In the genomic region with DNA sequence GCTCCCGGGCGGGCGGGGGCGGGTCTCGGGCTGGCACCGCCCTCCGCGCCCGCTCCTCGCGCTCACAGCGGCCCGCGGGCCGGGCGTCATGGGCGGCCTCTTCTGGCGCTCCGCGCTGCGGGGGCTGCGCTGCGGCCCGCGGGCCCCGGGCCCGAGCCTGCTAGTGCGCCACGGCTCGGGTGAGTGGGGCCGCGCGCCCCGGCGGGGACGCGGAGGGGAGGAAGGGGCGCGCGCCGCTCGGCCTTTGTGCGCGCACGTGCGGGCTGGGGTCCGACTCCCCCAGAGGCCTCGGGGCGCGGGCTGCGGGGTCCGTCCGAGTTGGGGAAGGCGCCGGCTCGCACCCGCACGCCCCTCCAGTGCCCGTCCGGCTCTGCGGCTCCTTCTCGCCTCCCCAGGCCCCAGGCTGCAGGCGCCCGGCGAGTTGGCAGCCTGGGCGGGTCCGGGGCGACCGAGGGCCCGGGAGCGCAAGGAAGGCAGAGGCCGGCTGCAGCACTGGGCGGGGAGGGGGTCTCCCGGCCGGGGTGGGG, we compare ENCODE assay signal across 8 cellular contexts. TPM values are rescaled to one million over a fixed set of nuclear protein-coding genes. Genes with fewer than 3 reads are reported as not detected.
DNase-seq lines count a peak whose midpoint lies in the region; FAIRE-seq and TF ChIP-seq lines count a peak whose summit lies in the region.

Gene NME4, plus strand, starts transcription at position 65 of the 527 bp plus-strand sequence. Its CDS starts 24 bp downstream, at position 89.

- no peak for TF ChIP-seq EP300 in tibial nerve (IDR thresholded peaks at IDR 0.05)

- peak within 1 kb of the TSS; percentile 9 for H2AK5ac ChIP-seq in mesenchymal stem cell (ENCODE audit: low read length, severe bottlenecking)

- TF ChIP-seq POLR2A in tibial nerve (IDR thresholded peaks at IDR 0.05): no peak

- FAIRE-seq in HTR-8/SVneo (lab: Jason Lieb, UNC): no peak

- no TSS peak for BruUV-seq in A673 (replicated peaks; lab: Mats Ljungman, UMichigan)

- peak within 1 kb of the TSS in 1 of 2 experiments; percentile 91 for H3K14ac ChIP-seq in mesenchymal stem cell (ENCODE audit: low read length in 2 of 2)

- H2AFZ ChIP-seq in mesenchymal stem cell (ENCODE audit: low read depth, low read length): peak within 1 kb of the TSS; percentile 33

- H2BK15ac ChIP-seq in mesenchymal stem cell (ENCODE audit: low read depth, poor library complexity, severe bottlenecking): peak within 1 kb of the TSS; percentile 65

- H4K8ac ChIP-seq in mesenchymal stem cell (ENCODE audit: low read length): peak within 1 kb of the TSS; percentile 87

- CTCF ChIA-PET in A673 (lab: Charles Lee): no interaction called here

- POLR2A ChIA-PET in A673 (lab: Charles Lee; ENCODE audit: low non-redundant PET): interaction anchor here (0.6 kb wide), 1 partner anchor 238 kb away, joined by 3 read pairs; no protein-coding TSS in a partner anchor

- peak within 1 kb of the TSS; percentile 63 for H3K4me2 ChIP-seq in mesenchymal stem cell (ENCODE audit: low read length, poor library complexity, severe bottlenecking)

- peak within 1 kb of the TSS; percentile 95 for H3K18ac ChIP-seq in mesenchymal stem cell (ENCODE audit: low read depth in 1 of 2, low read length in 2 of 2)

- 0% methylated on average over 12 of the region's 75 CpGs for WGBS in mesenchymal stem cell
- 0% methylated on average over 2 of the region's 75 CpGs; no CpG with 5 or more reads in 1 of the 2 donors for WGBS in tibial nerve, 2 donors

- H3K9ac ChIP-seq in mesenchymal stem cell (ENCODE audit: low read length): peak within 1 kb of the TSS; percentile 80

- peak within 1 kb of the TSS in 1 of 2 experiments; percentile 17 for H2BK12ac ChIP-seq in mesenchymal stem cell (ENCODE audit: low read length in 2 of 2)

- H3K4me3 ChIP-seq in A673 (ENCODE audit: low read depth, low read length, poor library complexity, severe bottlenecking) (peak within 1 kb of the TSS; percentile 69), GM12864 (ENCODE audit: low read depth, low read length) (peak within 1 kb of the TSS; percentile 67), SJSA1 (peak within 1 kb of the TSS; percentile 77), dorsolateral prefrontal cortex (peak within 1 kb of the TSS; percentile 28 to 76 (median 59)), mesenchymal stem cell (ENCODE audit: insufficient read depth in 1 of 2, low read depth in 1 of 2, low read length in 2 of 2) (peak within 1 kb of the TSS; percentile 73 to 85), tibial nerve (peak within 1 kb of the TSS; percentile 41 to 83 (median 52))

- H2BK5ac ChIP-seq in mesenchymal stem cell (ENCODE audit: low read depth, low read length, poor library complexity, severe bottlenecking): no peak within 1 kb of the TSS

- no peak for TF ChIP-seq CTCF in A673 (conservative IDR thresholded peaks at IDR 0.05; ENCODE audit: low read depth, low read length)
- no peak for TF ChIP-seq CTCF in GM12864 (IDR thresholded peaks at IDR 0.05; ENCODE audit: low read depth, low read length, missing control alignments)
- no peak for TF ChIP-seq CTCF in dorsolateral prefrontal cortex (IDR thresholded peaks at IDR 0.05 in 54 of 56, conservative IDR thresholded peaks at IDR 0.05 in 2 of 56; ENCODE audit: low read depth in 1 of 56, partially characterized antibody in 56 of 56)
- no peak for TF ChIP-seq CTCF in tibial nerve (IDR thresholded peaks at IDR 0.05)

- H3K4me1 ChIP-seq in A673 (ENCODE audit: insufficient read depth, low read length, poor library complexity, severe bottlenecking): peaks cover 17% of the 10 kb centered on the region
- peaks cover 18% of the 10 kb centered on the region for H3K4me1 ChIP-seq in SJSA1 (replicated peaks)
- H3K4me1 ChIP-seq in mesenchymal stem cell (ENCODE audit: control insufficient read depth, insufficient read depth, low read depth, low read length): peaks cover 29% of the 10 kb centered on the region
- peaks cover 0 to 43% (median 12%) of the 10 kb centered on the region in 4 donors for H3K4me1 ChIP-seq in tibial nerve

- H3K36me3 ChIP-seq in A673 (ENCODE audit: insufficient read depth, low read length, poor library complexity, severe bottlenecking) (peaks cover 21% of the 10 kb centered on the region), SJSA1 (peaks cover 20% of the 10 kb centered on the region), mesenchymal stem cell (ENCODE audit: control insufficient read depth in 1 of 2, insufficient read depth in 2 of 2, low read depth in 1 of 2, low read length in 2 of 2) (peaks cover 15 to 23% of the 10 kb centered on the region in 2 experiments), tibial nerve (no peaks in the 10 kb centered on the region)

- H3K9me3 ChIP-seq in A673 (ENCODE audit: low read depth, low read length, poor library complexity, severe bottlenecking) (no peaks in the 10 kb centered on the region), SJSA1 (replicated peaks) (peaks cover 3% of the 10 kb centered on the region; the same call in 1 of the 2 replicates), mesenchymal stem cell (ENCODE audit: control insufficient read depth, low read length) (no peaks in the 10 kb centered on the region), tibial nerve (no peaks in the 10 kb centered on the region)

- peak within 1 kb of the TSS; percentile 73 for H4K91ac ChIP-seq in mesenchymal stem cell (ENCODE audit: low read length)

- peaks cover 7% of the 10 kb centered on the region for H3K79me1 ChIP-seq in mesenchymal stem cell (replicated peaks; ENCODE audit: low read length, poor library complexity, severe bottlenecking)

- H3K27me3 ChIP-seq in A673 (replicated peaks; ENCODE audit: insufficient read depth, low read depth, low read length, poor library complexity) (no peaks in the 10 kb centered on the region), SJSA1 (replicated peaks) (no peaks in the 10 kb centered on the region), dorsolateral prefrontal cortex (no peaks in the 10 kb centered on the region), mesenchymal stem cell (ENCODE audit: control insufficient read depth in 1 of 2, insufficient read depth in 1 of 2, low read length in 2 of 2) (no peaks in the 10 kb centered on the region), tibial nerve (no peaks in the 10 kb centered on the region)

- intact Hi-C loops in A673 (cut with micrococcal nuclease; ENCODE audit: unreplicated experiment): no loop called here
- intact Hi-C loops in dorsolateral prefrontal cortex (cut with DNase I): loop anchor here (5.0 kb wide), 2 partner anchors 45 to 75 kb away; partner anchors contain the start of gene AXIN1 (in 1 of the 2)

- H2BK120ac ChIP-seq in mesenchymal stem cell (ENCODE audit: low read depth, low read length): peak within 1 kb of the TSS; percentile 73

- H3K23ac ChIP-seq in mesenchymal stem cell (ENCODE audit: low read length in 2 of 2): peak within 1 kb of the TSS in 1 of 2 experiments; percentile 46

- H3K27ac ChIP-seq in A673 (ENCODE audit: low read depth, low read length, poor library complexity, severe bottlenecking) (peak within 1 kb of the TSS; percentile 80), SJSA1 (no peak within 1 kb of the TSS), dorsolateral prefrontal cortex (peak within 1 kb of the TSS; percentile 52 to 94 (median 85)), mesenchymal stem cell (ENCODE audit: low read length, poor library complexity, severe bottlenecking) (peak within 1 kb of the TSS; percentile 55), tibial nerve (peak within 1 kb of the TSS; percentile 41 to 92 (median 82))

- peak within 1 kb of the TSS; percentile 82 to 98 for H3K4ac ChIP-seq in mesenchymal stem cell (ENCODE audit: low read depth in 1 of 2, low read length in 2 of 2)

- peak; percentile 71 for DNase-seq in A673 (ENCODE audit: low spot score)
- DNase-seq in GM12864 (ENCODE audit: low read depth): no peak
- peak; percentile 23 to 53 for DNase-seq in SJSA1 (ENCODE audit: low read depth in 1 of 2, low spot score in 2 of 2)
- DNase-seq in dorsolateral prefrontal cortex: peak in 1 of 10 donors; percentile 57
- peak; percentile 42 for DNase-seq in mesenchymal stem cell
- DNase-seq in tibial nerve (ENCODE audit: low spot score in 2 of 2): no peak
- no peak for DNase-seq in NCI-H345 (lab: John Stamatoyannopoulos, UW)
- DNase-seq in HTR-8/SVneo (ENCODE audit: insufficient read length, low spot score): no peak

RNA-seq across cellular contexts. Expression of gene NME4, which starts in this region (rescaled TPM):
- total RNA-seq in A673 (2021) (261 and 321 TPM in 2 replicates), dorsolateral prefrontal cortex (10 to 100 TPM; 27.9 to 89.2 (median 49.4) TPM), tibial nerve (10 to 100 TPM; 26.7 to 99.6 (median 47.8) TPM)
- total RNA-seq in SJSA1 (2014; rRNA removed; shearing (Covaris generic)): 62.7 and 82.9 TPM in 2 replicates
- 411 TPM for polyA plus RNA-seq in mesenchymal stem cell (2013, experiment 1 of 2)
- polyA plus RNA-seq in mesenchymal stem cell (2013, experiment 2 of 2): 395 TPM

Comparison
In these comparisons a context has a peak if more than half of its experiments do, and no peak if none do; other contexts are left out.
1. DNase-seq: peak in A673 (single experiment), SJSA1 (2 of 2) and mesenchymal stem cell (single experiment); none in GM12864 (single experiment), tibial nerve (0 of 2), NCI-H345 (single experiment) and HTR-8/SVneo (single experiment).
2. Peak in every context shown above with its lines, with median percentiles within 50 percentile points of each other: H3K4me3 ChIP-seq.